ENCODE assay signal across 18 cellular contexts in the genomic region with DNA sequence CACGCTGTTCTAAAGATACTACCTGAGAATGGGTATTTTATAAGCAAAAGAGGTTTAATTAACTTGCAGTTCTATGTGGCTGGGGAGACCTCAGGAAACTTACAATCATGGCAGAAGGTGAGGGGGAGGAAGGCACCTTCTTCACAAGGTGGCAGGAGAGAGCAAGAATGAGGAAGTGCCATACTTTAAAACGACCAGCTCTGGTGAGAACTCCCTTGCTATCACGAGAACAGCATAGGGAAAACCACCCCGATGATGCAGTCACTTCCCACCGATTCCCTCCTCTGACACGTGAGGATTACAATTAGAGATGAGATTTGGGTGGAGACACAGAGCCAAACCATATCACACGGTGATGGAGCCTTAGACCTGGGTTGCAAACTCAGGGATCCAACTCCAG.
"Had no signal": no experiment of that assay in that cellular context is flagged by ENCODE, and none has a peak within 500 bp of the region (broad histone marks: within the 10 kb centered on the region; RNA-seq: fewer than 3 reads in every experiment).

No MANE protein-coding gene starts in this region.

- H3K4me3 Mint-ChIP-seq: activated T-cell treated with anti-CD3 and anti-CD28 coated beads, Interleukin-2, amount 50 U/mL, for 24 hours; brain; central memory CD8-positive, alpha-beta T cell; naive B cell had no signal

- H3K4me3 ChIP-seq: gastroesophageal sphincter, lower lobe of right lung, thyroid gland, uterus had no signal

- H3K36me3 Mint-ChIP-seq: brain, naive B cell had no signal

- H3K9me3 ChIP-seq: lower lobe of right lung, neutrophil, thyroid gland, uterus had no signal

- H3K4me1 ChIP-seq: gastroesophageal sphincter, lower lobe of right lung, uterus had no signal

- H3K36me3 ChIP-seq: gastroesophageal sphincter, lower lobe of right lung, neutrophil, thyroid gland, uterus had no signal

- H3K27ac Mint-ChIP-seq: activated naive CD4-positive, alpha-beta T cell treated with anti-CD3 and anti-CD28 coated beads, Interleukin-2, amount 50 U/mL, for 72 hours; activated T-cell treated with anti-CD3 and anti-CD28 coated beads, Interleukin-2, amount 50 U/mL, for 24 hours; brain; naive B cell had no signal

- H3K27ac ChIP-seq: gastroesophageal sphincter, lower lobe of right lung, neutrophil, thyroid gland, uterus had no signal

- ATAC-seq: activated CD4-positive, CD25-positive, alpha-beta regulatory T cell treated with anti-CD3 and anti-CD28 coated beads, Interleukin-2, amount 50 U/mL, for 24 hours; activated naive CD4-positive, alpha-beta T cell treated with anti-CD3 and anti-CD28 coated beads, Interleukin-2, amount 50 U/mL, for 72 hours; gastroesophageal sphincter; lower lobe of right lung had no signal

- H3K4me1 Mint-ChIP-seq: central memory CD8-positive, alpha-beta T cell; naive B cell had no signal

- H3K27me3 ChIP-seq: neutrophil, thyroid gland, uterus had no signal

- DNase-seq: activated CD4-positive, alpha-beta T cell treated with anti-CD3 and anti-CD28 coated beads, Interleukin-2, amount 50 U/mL, for 4 hours; activated effector memory CD4-positive, alpha-beta T cell treated with Interleukin-2 at 50 U/mL for 16 hours; activated T-cell treated with anti-CD3 and anti-CD28 coated beads, Interleukin-2, amount 50 U/mL, for 24 hours; amniotic stem cell; cortex of kidney; effector memory CD4-positive, alpha-beta T cell; lower lobe of right lung; midbrain; naive B cell; small intestine; thyroid gland; uterus had no signal
